Comparison of ENCODE assay signal across 8 cellular contexts in genomic region chr10:108783897-108784296, GRCh38.
DNase-seq lines count a peak whose midpoint lies in the region; ATAC-seq lines count a peak whose summit lies in the region.

No MANE protein-coding gene starts in this region.

- no peak overlapping the region for H3K56ac ChIP-seq in mesendoderm (ENCODE audit: low read length)

- no peaks in the 10 kb centered on the region for H3K27me3 Mint-ChIP-seq in activated CD4-positive, alpha-beta T cell treated with anti-CD3 and anti-CD28 coated beads for 36 hours
- H3K27me3 Mint-ChIP-seq in activated CD8-positive, alpha-beta T cell treated with anti-CD3 and anti-CD28 coated beads, Interleukin-2, amount 10 ng/mL, durations not matched to agents 7 days and 5 days (ENCODE audit: low read depth), result no peaks in the 10 kb centered on the region
- no peaks in the 10 kb centered on the region for H3K27me3 Mint-ChIP-seq in activated T-cell treated with anti-CD3 and anti-CD28 coated beads, Interleukin-2, amount 50 U/mL, for 4 hours (ENCODE audit: low read depth)

- no peak overlapping the region for H2BK120ac ChIP-seq in mesendoderm (ENCODE audit: low read depth, low read length)

- H3K18ac ChIP-seq in mesendoderm (ENCODE audit: low read length), result no peak overlapping the region

- H3K36me3 Mint-ChIP-seq in activated CD4-positive, alpha-beta T cell treated with anti-CD3 and anti-CD28 coated beads for 36 hours (ENCODE audit: low read depth), result no peaks in the 10 kb centered on the region
- no peaks in the 10 kb centered on the region for H3K36me3 Mint-ChIP-seq in activated CD8-positive, alpha-beta T cell treated with anti-CD3 and anti-CD28 coated beads, Interleukin-2, amount 10 ng/mL, durations not matched to agents 7 days and 5 days (ENCODE audit: low read depth)
- H3K36me3 Mint-ChIP-seq in activated T-cell treated with anti-CD3 and anti-CD28 coated beads, Interleukin-2, amount 50 U/mL, for 4 hours (ENCODE audit: insufficient read depth), result no peaks in the 10 kb centered on the region

- no peak overlapping the region for H3K4me3 Mint-ChIP-seq in activated CD4-positive, alpha-beta T cell treated with anti-CD3 and anti-CD28 coated beads for 36 hours
- H3K4me3 Mint-ChIP-seq in activated CD8-positive, alpha-beta T cell treated with anti-CD3 and anti-CD28 coated beads, Interleukin-2, amount 10 ng/mL, durations not matched to agents 7 days and 5 days, result no peak overlapping the region
- H3K4me3 Mint-ChIP-seq in activated T-cell treated with anti-CD3 and anti-CD28 coated beads, Interleukin-2, amount 50 U/mL, for 4 hours, result no peak overlapping the region

- no peak overlapping the region for H3K4me3 ChIP-seq in mesendoderm (ENCODE audit: low read length)

- peaks cover 21% of the 10 kb centered on the region for H3K9me3 Mint-ChIP-seq in activated CD4-positive, alpha-beta T cell treated with anti-CD3 and anti-CD28 coated beads for 36 hours (ENCODE audit: low read depth)
- H3K9me3 Mint-ChIP-seq in activated CD8-positive, alpha-beta T cell treated with anti-CD3 and anti-CD28 coated beads, Interleukin-2, amount 10 ng/mL, durations not matched to agents 7 days and 5 days (ENCODE audit: insufficient read depth), result peaks cover 10% of the 10 kb centered on the region
- peaks cover 15% of the 10 kb centered on the region for H3K9me3 Mint-ChIP-seq in activated T-cell treated with anti-CD3 and anti-CD28 coated beads, Interleukin-2, amount 50 U/mL, for 4 hours

- no peaks in the 10 kb centered on the region for H3K27me3 ChIP-seq in mesendoderm (ENCODE audit: insufficient read depth, low read length, poor library complexity)

- no peak overlapping the region for H3K27ac ChIP-seq in mesendoderm (ENCODE audit: low read depth, low read length)

- DNase-seq in activated CD4-positive, alpha-beta T cell treated with anti-CD3 and anti-CD28 coated beads for 36 hours, result peak; percentile 50
- no peak for DNase-seq in activated CD4-positive, alpha-beta T cell treated with anti-CD3 and anti-CD28 coated beads for 1 hour
- peak; percentile 31 for DNase-seq in LHCN-M2 (ENCODE audit: low read depth)
- peak; percentile 28 for DNase-seq in activated CD8-positive, alpha-beta T cell treated with anti-CD3 and anti-CD28 coated beads, Interleukin-2, amount 10 ng/mL, durations not matched to agents 7 days and 5 days
- peak; percentile 89 for DNase-seq in mesendoderm
- DNase-seq in mucosa of gallbladder (ENCODE audit: low spot score), result no peak
- DNase-seq in activated T-cell treated with anti-CD3 and anti-CD28 coated beads, Interleukin-2, amount 50 U/mL, for 4 hours, result no peak

- no peak overlapping the region for H2AK5ac ChIP-seq in mesendoderm (ENCODE audit: low read length)

- intact Hi-C loops in activated CD4-positive, alpha-beta T cell treated with anti-CD3 and anti-CD28 coated beads for 36 hours (cut with DNase I, micrococcal nuclease), result no loop called here

- H3K79me2 ChIP-seq in mesendoderm (ENCODE audit: control insufficient read depth, insufficient read depth, low read length), result no peaks in the 10 kb centered on the region

- no peak overlapping the region for H4K8ac ChIP-seq in mesendoderm (ENCODE audit: low read depth, low read length)

- H3K79me1 ChIP-seq in mesendoderm (ENCODE audit: low read length), result no peaks in the 10 kb centered on the region

- WGBS in mesendoderm (ENCODE audit: extremely low coverage, insufficient coverage, low lambda C conversion rate), result no CpG with 5 or more reads among the region's 1 CpG

- H3K4me2 ChIP-seq in mesendoderm (ENCODE audit: low read length), result no peak overlapping the region

- no peak overlapping the region for H3K9ac ChIP-seq in mesendoderm (ENCODE audit: low read length)

- H3K23ac ChIP-seq in mesendoderm (ENCODE audit: low read length), result no peak overlapping the region

- H2BK5ac ChIP-seq in mesendoderm (ENCODE audit: low read length), result no peak overlapping the region

- no peak for ATAC-seq in activated CD4-positive, alpha-beta T cell treated with anti-CD3 and anti-CD28 coated beads for 36 hours
- peak; percentile 87 for ATAC-seq in GM21529 (IDR thresholded peaks at IDR 0.05; ENCODE audit: unreplicated experiment)
- no peak for ATAC-seq in activated CD8-positive, alpha-beta T cell treated with anti-CD3 and anti-CD28 coated beads, Interleukin-2, amount 10 ng/mL, durations not matched to agents 7 days and 5 days
- no peak for ATAC-seq in activated T-cell treated with anti-CD3 and anti-CD28 coated beads, Interleukin-2, amount 50 U/mL, for 4 hours

- no peak overlapping the region for H2BK15ac ChIP-seq in mesendoderm (replicated peaks; ENCODE audit: low read depth)

- H3K27ac Mint-ChIP-seq in activated CD4-positive, alpha-beta T cell treated with anti-CD3 and anti-CD28 coated beads for 36 hours, result no peak overlapping the region
- H3K27ac Mint-ChIP-seq in activated CD8-positive, alpha-beta T cell treated with anti-CD3 and anti-CD28 coated beads, Interleukin-2, amount 10 ng/mL, durations not matched to agents 7 days and 5 days, result no peak overlapping the region

- H3K36me3 ChIP-seq in mesendoderm (ENCODE audit: control insufficient read depth, insufficient read depth, low read length), result no peaks in the 10 kb centered on the region

- no peaks in the 10 kb centered on the region for H3K4me1 Mint-ChIP-seq in activated CD4-positive, alpha-beta T cell treated with anti-CD3 and anti-CD28 coated beads for 36 hours
- no peaks in the 10 kb centered on the region for H3K4me1 Mint-ChIP-seq in activated CD8-positive, alpha-beta T cell treated with anti-CD3 and anti-CD28 coated beads, Interleukin-2, amount 10 ng/mL, durations not matched to agents 7 days and 5 days (ENCODE audit: low read depth)
- no peaks in the 10 kb centered on the region for H3K4me1 Mint-ChIP-seq in activated T-cell treated with anti-CD3 and anti-CD28 coated beads, Interleukin-2, amount 50 U/mL, for 4 hours (ENCODE audit: low read depth)

- CTCF ChIA-PET in activated CD4-positive, alpha-beta T cell treated with anti-CD3 and anti-CD28 coated beads for 36 hours (lab: Charles Lee), result no interaction called here
- CTCF ChIA-PET in activated CD8-positive, alpha-beta T cell treated with anti-CD3 and anti-CD28 coated beads, Interleukin-2, amount 10 ng/mL, durations not matched to agents 7 days and 5 days (lab: Charles Lee), result no interaction called here

- POLR2A ChIA-PET in activated CD4-positive, alpha-beta T cell treated with anti-CD3 and anti-CD28 coated beads for 36 hours (lab: Charles Lee), result no interaction called here
- POLR2A ChIA-PET in activated CD8-positive, alpha-beta T cell treated with anti-CD3 and anti-CD28 coated beads, Interleukin-2, amount 10 ng/mL, durations not matched to agents 7 days and 5 days (lab: Charles Lee), result no interaction called here

- no peak overlapping the region for H4K5ac ChIP-seq in mesendoderm (ENCODE audit: low read length)

- H3K4me1 ChIP-seq in mesendoderm (ENCODE audit: control insufficient read depth, low read depth, low read length), result no peaks in the 10 kb centered on the region

- H3K4ac ChIP-seq in mesendoderm (ENCODE audit: low read depth, low read length), result no peak overlapping the region

Comparison
In these comparisons a context has a peak if more than half of its experiments do, and no peak if none do; other contexts are left out.
1. DNase-seq: peak in activated CD4-positive, alpha-beta T cell treated with anti-CD3 and anti-CD28 coated beads for 36 hours (single experiment), LHCN-M2 (single experiment), activated CD8-positive, alpha-beta T cell treated with anti-CD3 and anti-CD28 coated beads, Interleukin-2, amount 10 ng/mL, durations not matched to agents 7 days and 5 days (single experiment) and mesendoderm (single experiment); none in activated CD4-positive, alpha-beta T cell treated with anti-CD3 and anti-CD28 coated beads for 1 hour (single experiment), mucosa of gallbladder (single experiment) and activated T-cell treated with anti-CD3 and anti-CD28 coated beads, Interleukin-2, amount 50 U/mL, for 4 hours (single experiment).